ENCODE assay signal across 9 cellular contexts in the genomic region with DNA sequence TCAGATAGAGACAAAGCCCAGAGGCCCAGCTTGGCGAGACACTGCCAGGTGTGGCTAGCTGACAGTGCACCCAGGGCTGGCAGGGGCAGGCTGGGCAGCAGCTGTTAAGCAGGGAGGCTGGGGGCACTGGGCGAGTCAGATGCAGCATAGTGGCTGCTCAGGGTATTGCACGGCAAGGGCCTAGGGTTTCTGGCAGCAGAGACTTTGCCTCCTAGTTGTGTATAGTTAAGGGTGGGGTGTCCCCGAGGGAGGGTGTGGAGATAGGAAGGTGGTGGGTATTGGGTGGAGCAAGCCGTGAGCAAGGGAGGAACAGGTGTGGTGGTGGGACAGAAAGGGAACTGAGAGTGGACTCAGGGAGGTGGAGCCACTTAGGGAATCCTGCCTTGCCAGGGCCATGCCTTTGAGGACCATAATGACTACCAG.
DNase-seq lines count a peak whose midpoint lies in the region; ATAC-seq, FAIRE-seq and TF ChIP-seq lines count a peak whose summit lies in the region.
"Had no signal": no experiment of that assay in that cellular context is flagged by ENCODE, and none has a peak within 500 bp of the region (broad histone marks: within the 10 kb centered on the region; RNA-seq: fewer than 3 reads in every experiment).

No MANE protein-coding gene starts in this region.

- ATAC-seq in HG03354 (IDR thresholded peaks at IDR 0.05; ENCODE audit: poor library complexity, severe bottlenecking, unreplicated experiment): no peak

- peak; percentile 84 for DNase-seq in 8988T
- peak; percentile 56 for DNase-seq in GM12892 (ENCODE audit: insufficient read length)
- peak; percentile 57 for DNase-seq in NB4 (ENCODE audit: low read depth)
- DNase-seq in fibroblast of mammary gland (ENCODE audit: low read depth): no peak
- no peak for DNase-seq in NCI-H1694 treated with DMSO at 0.1 percent for 48 hours (lab: John Stamatoyannopoulos, UW)
- no peak for DNase-seq in SHP77 treated with DMSO at 0.1 percent for 48 hours (lab: John Stamatoyannopoulos, UW)
- no peak for DNase-seq in NCI-H748 (lab: John Stamatoyannopoulos, UW; ENCODE audit: unreplicated experiment)
- DNase-seq: GDM1 had no signal

- no peak for TF ChIP-seq POLR2A in GM12892 (IDR thresholded peaks at IDR 0.05; ENCODE audit: low read depth, low read length)
- TF ChIP-seq POLR2A in NB4 (IDR thresholded peaks at IDR 0.05; ENCODE audit: extremely low read depth, insufficient read length): no peak

- FAIRE-seq in GM12892 (lab: Jason Lieb, UNC): peak; percentile 67

- peak; percentile 54 for TF ChIP-seq CTCF in NB4 (IDR thresholded peaks at IDR 0.05; ENCODE audit: low read depth, low read length)
- TF ChIP-seq CTCF in fibroblast of mammary gland (conservative IDR thresholded peaks at IDR 0.05; ENCODE audit: control insufficient read depth, insufficient read depth, low read depth, low read length): peak; percentile 26

- H3K4me3 ChIP-seq in NB4 (ENCODE audit: low read depth, low read length): no peak overlapping the region
- no peak overlapping the region for H3K4me3 ChIP-seq in fibroblast of mammary gland (ENCODE audit: control insufficient read depth, low read depth, low read length)

Comparison
In these comparisons a context has a peak if more than half of its experiments do, and no peak if none do; other contexts are left out.
1. DNase-seq: peak in 8988T (single experiment), GM12892 (single experiment) and NB4 (single experiment); none in fibroblast of mammary gland (single experiment), NCI-H1694 treated with DMSO at 0.1 percent for 48 hours (single experiment), SHP77 treated with DMSO at 0.1 percent for 48 hours (single experiment) and NCI-H748 (single experiment).